In the genomic region with DNA sequence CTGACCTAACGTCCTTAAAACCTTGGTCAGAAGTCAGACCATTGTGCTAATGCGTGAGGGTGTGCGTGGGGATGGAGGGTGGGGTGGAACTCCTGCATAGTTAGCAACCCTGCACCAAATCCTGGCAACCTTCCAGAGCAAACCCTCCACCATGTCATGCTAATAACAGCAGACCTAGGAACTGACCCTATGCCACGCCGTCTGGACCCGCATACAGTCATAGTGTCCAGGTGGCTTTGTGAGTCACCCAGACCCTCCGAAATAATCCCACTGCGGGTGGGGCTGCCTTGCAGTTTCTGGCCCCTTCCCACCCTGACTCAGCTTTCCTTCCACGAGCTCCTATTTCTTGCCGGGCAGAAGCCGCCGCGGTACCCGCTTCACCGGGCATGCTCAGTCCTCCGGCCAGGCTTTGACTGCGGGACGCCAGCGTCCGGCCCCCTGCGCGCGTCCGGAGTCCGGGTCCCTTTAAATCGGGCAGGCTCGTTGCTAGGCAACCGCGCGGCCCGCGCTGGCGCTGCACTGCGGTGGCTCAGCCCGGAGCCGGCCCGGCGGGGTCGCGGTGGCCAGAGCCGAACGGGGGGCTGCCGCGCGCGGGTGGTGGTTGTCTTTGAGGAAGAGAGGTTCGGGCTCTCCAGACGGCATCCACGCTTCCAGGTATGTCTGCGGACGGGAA, we compare ENCODE assay signal across 8 cellular contexts. TPM values are rescaled to one million over a fixed set of nuclear protein-coding genes. Genes with fewer than 3 reads are reported as not detected.
DNase-seq lines count a peak whose midpoint lies in the region; ATAC-seq and TF ChIP-seq lines count a peak whose summit lies in the region.

A gene (plus strand): TSS at position 493 of the 673 bp plus-strand sequence. CDS start 7,619 bp downstream, outside the sequence.

- ATAC-seq in lung (ENCODE audit: insufficient read depth, low FRiP score), result no peak
- ATAC-seq in HG03280 (IDR thresholded peaks at IDR 0.05; ENCODE audit: unreplicated experiment), result no peak

- no peak within 1 kb of the TSS for H3K27ac Mint-ChIP-seq in activated T-cell treated with anti-CD3 and anti-CD28 coated beads, Interleukin-2, amount 50 U/mL, for 24 hours

- WGBS in lung, 2 donors, result 9 to 31% methylated on average over 21 to 51 of the region's 51 CpGs

- H3K4me1 ChIP-seq in lung (ENCODE audit: control insufficient read depth in 2 of 2, insufficient read depth in 2 of 2, low read length in 2 of 2), result no peaks in the 10 kb centered on the region

- peak within 1 kb of the TSS; percentile 53 for H3K4me3 Mint-ChIP-seq in activated T-cell treated with anti-CD3 and anti-CD28 coated beads, Interleukin-2, amount 50 U/mL, for 24 hours

- H3K4me1 Mint-ChIP-seq in activated T-cell treated with anti-CD3 and anti-CD28 coated beads, Interleukin-2, amount 50 U/mL, for 24 hours (ENCODE audit: low read depth), result no peaks in the 10 kb centered on the region

- no peaks in the 10 kb centered on the region for H3K36me3 ChIP-seq in lung (ENCODE audit: control insufficient read depth in 2 of 2, insufficient read depth in 2 of 2, low read length in 2 of 2)

- H3K27me3 ChIP-seq in lung (ENCODE audit: control insufficient read depth, insufficient read depth), result peaks cover 9% of the 10 kb centered on the region

- no peak for TF ChIP-seq CTCF in lung (IDR thresholded peaks at IDR 0.05; ENCODE audit: control extremely low read depth, extremely low read depth)

- peaks cover 0 to 2% of the 10 kb centered on the region in 2 donors for H3K9me3 ChIP-seq in lung (ENCODE audit: control insufficient read depth in 2 of 2, insufficient read depth in 1 of 2, low read length in 1 of 2)

- peak within 1 kb of the TSS; percentile 4 for H3K4me3 ChIP-seq in lung

- DNase-seq in activated T-cell treated with anti-CD3 and anti-CD28 coated beads, Interleukin-2, amount 50 U/mL, for 24 hours, result no peak
- DNase-seq in activated T-cell treated with anti-CD3 and anti-CD28 coated beads for 4 hours, result no peak
- DNase-seq in NCI-H69 (lab: John Stamatoyannopoulos, UW), result peak; percentile 50
- peak; percentile 4 to 20 for DNase-seq in dermis microvascular lymphatic vessel endothelial cell (ENCODE audit: low read depth in 2 of 2)
- DNase-seq in lung (ENCODE audit: low spot score), result no peak
- peak; percentile 31 for DNase-seq in superior temporal gyrus (ENCODE audit: extremely low spot score)
- no peak for DNase-seq in CD1c-positive myeloid dendritic cell (ENCODE audit: extremely low spot score)

- no peaks in the 10 kb centered on the region for H3K9me3 Mint-ChIP-seq in activated T-cell treated with anti-CD3 and anti-CD28 coated beads, Interleukin-2, amount 50 U/mL, for 24 hours

- H3K36me3 Mint-ChIP-seq in activated T-cell treated with anti-CD3 and anti-CD28 coated beads, Interleukin-2, amount 50 U/mL, for 24 hours (ENCODE audit: low read depth), result no peaks in the 10 kb centered on the region

- H3K27me3 Mint-ChIP-seq in activated T-cell treated with anti-CD3 and anti-CD28 coated beads, Interleukin-2, amount 50 U/mL, for 24 hours, result peaks cover 56% of the 10 kb centered on the region

- no peak within 1 kb of the TSS for H3K27ac ChIP-seq in lung (ENCODE audit: low read depth in 1 of 2, low read length in 1 of 2)

RNA-seq across cellular contexts. Expression of the gene that starts here (rescaled TPM):
- total RNA-seq in dermis microvascular lymphatic vessel endothelial cell, result not detected in 2 replicates
- 1 to 10 TPM in 1 of 2 donors, under 1 TPM in 1; 0.98 to 2.5 TPM for total RNA-seq in lung
- under 1 TPM; 0.69 to 0.79 TPM for polyA plus RNA-seq in lung

Comparison
In these comparisons a context has a peak if more than half of its experiments do, and no peak if none do; other contexts are left out.
1. Peak in DNase-seq in dermis microvascular lymphatic vessel endothelial cell; RNA of the gene not detected or under 1 TPM.
2. DNase-seq: peak in NCI-H69 (single experiment) and superior temporal gyrus (single experiment); none in activated T-cell treated with anti-CD3 and anti-CD28 coated beads, Interleukin-2, amount 50 U/mL, for 24 hours (single experiment), activated T-cell treated with anti-CD3 and anti-CD28 coated beads for 4 hours (single experiment), lung (single experiment) and CD1c-positive myeloid dendritic cell (single experiment).